Comparison of ENCODE assay signal across 8 cellular contexts in the genomic region with DNA sequence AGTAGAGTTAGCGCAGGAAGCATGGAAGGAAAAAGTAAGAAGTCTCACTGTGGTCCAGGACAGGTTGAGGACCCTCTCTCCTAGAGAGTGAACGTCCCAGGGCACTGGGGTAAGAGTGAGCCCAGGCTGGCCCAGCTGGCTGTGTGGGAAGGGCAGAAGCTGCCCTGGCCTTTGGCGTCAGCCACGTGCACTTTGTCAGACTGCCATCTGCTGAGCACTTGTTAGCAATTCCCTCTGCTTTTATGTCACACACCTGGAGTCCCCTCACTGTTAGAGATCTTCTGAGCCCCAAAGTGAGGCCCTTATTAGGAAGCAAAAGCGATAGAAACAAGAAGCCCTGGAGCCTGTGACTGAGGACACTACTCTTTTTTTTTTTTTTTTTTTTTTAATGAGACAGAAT.
DNase-seq lines count a peak whose midpoint lies in the region; ATAC-seq, FAIRE-seq and TF ChIP-seq lines count a peak whose summit lies in the region.
"Had no signal": no experiment of that assay in that cellular context is flagged by ENCODE, and none has a peak within 500 bp of the region (broad histone marks: within the 10 kb centered on the region; RNA-seq: fewer than 3 reads in every experiment).

No MANE protein-coding gene starts in this region.

- no peaks in the 10 kb centered on the region for H3K36me3 Mint-ChIP-seq in WTC11

- H3K9me3 ChIP-seq in mucosa of descending colon, result no peaks in the 10 kb centered on the region

- no peak overlapping the region for H3K27ac Mint-ChIP-seq in WTC11

- CTCF ChIA-PET in WTC11 (lab: Charles Lee), result interaction anchor here (0.6 to 1.0 kb wide), 5 partner anchors 9 to 224 kb away, joined by 3 to 4 read pairs (median 3); no protein-coding TSS in a partner anchor

- DNase-seq in GM12891 (ENCODE audit: insufficient read length, low spot score) (no peak), NAMALWA (ENCODE audit: low spot score) (peak; percentile 23), WTC11 (ENCODE audit: low spot score) (peak; percentile 41), mucosa of descending colon (peak; percentile 72 to 74 (median 72))
- DNase-seq in central memory CD4-positive, alpha-beta T cell, result no peak
- DNase-seq in activated effector memory CD4-positive, alpha-beta T cell treated with Interleukin-2 at 50 U/mL for 16 hours, result no peak
- DNase-seq: stimulated activated CD4-positive, alpha-beta T cell treated with anti-CD3 and anti-CD28 coated beads, Interleukin-4, amount 100 ng/mL, for 1 hour had no signal

- no peaks in the 10 kb centered on the region for H3K27me3 Mint-ChIP-seq in WTC11 (ENCODE audit: low read depth)

- peaks cover 9% of the 10 kb centered on the region for H3K4me1 ChIP-seq in mucosa of descending colon (ENCODE audit: low read depth)

- H3K4me3 ChIP-seq in mucosa of descending colon, result no peak overlapping the region

- POLR2A ChIA-PET in WTC11 (lab: Charles Lee), result no interaction called here

- H3K36me3 ChIP-seq in mucosa of descending colon (ENCODE audit: low read depth), result no peaks in the 10 kb centered on the region

- ATAC-seq in WTC11, result peak; percentile 94
- ATAC-seq in mucosa of descending colon, result peak; percentile 81
- ATAC-seq in GM21423 (IDR thresholded peaks at IDR 0.05; ENCODE audit: unreplicated experiment), result no peak

- no peaks in the 10 kb centered on the region for H3K9me3 Mint-ChIP-seq in WTC11

- H3K4me3 Mint-ChIP-seq in WTC11, result no peak overlapping the region

- intact Hi-C loops in mucosa of descending colon (cut with DNase I, micrococcal nuclease), result no loop called here

- FAIRE-seq in GM12891 (lab: Jason Lieb, UNC), result peak; percentile 89

- peaks cover 12% of the 10 kb centered on the region for H3K4me1 Mint-ChIP-seq in WTC11

- TF ChIP-seq POLR2A in GM12891 (IDR thresholded peaks at IDR 0.05; ENCODE audit: low read depth, low read length), result no peak

- TF ChIP-seq CTCF in WTC11 (IDR thresholded peaks at IDR 0.05), result no peak
- no peak for TF ChIP-seq CTCF in mucosa of descending colon (IDR thresholded peaks at IDR 0.05)

TF ChIP-seq in GM12891, 5 proteins besides CTCF, POLR2A, EP300 and RAD21:
- TF ChIP-seq SPI1 (IDR thresholded peaks at IDR 0.05; ENCODE audit: low read depth, low read length) (no peak), TAF1 (IDR thresholded peaks at IDR 0.05; ENCODE audit: low read depth, low read length) (no peak), POU2F2 (IDR thresholded peaks at IDR 0.05; ENCODE audit: low read depth, low read length) (no peak), PAX5 (IDR thresholded peaks at IDR 0.05; ENCODE audit: insufficient read depth, low read length, severe bottlenecking) (no peak), POLR2AphosphoS5 (IDR thresholded peaks at IDR 0.05; ENCODE audit: low read depth, low read length) (no peak)

TF ChIP-seq in WTC11, 78 proteins besides CTCF, POLR2A, EP300 and RAD21:
- TF ChIP-seq, protein P1, sequence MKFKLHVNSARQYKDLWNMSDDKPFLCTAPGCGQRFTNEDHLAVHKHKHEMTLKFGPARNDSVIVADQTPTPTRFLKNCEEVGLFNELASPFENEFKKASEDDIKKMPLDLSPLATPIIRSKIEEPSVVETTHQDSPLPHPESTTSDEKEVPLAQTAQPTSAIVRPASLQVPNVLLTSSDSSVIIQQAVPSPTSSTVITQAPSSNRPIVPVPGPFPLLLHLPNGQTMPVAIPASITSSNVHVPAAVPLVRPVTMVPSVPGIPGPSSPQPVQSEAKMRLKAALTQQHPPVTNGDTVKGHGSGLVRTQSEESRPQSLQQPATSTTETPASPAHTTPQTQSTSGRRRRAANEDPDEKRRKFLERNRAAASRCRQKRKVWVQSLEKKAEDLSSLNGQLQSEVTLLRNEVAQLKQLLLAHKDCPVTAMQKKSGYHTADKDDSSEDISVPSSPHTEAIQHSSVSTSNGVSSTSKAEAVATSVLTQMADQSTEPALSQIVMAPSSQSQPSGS (CRISPR knock-in tag; IDR thresholded peaks at IDR 0.05; ENCODE audit: borderline replicate concordance, low read depth), result no peak
- TF ChIP-seq, protein P2, sequence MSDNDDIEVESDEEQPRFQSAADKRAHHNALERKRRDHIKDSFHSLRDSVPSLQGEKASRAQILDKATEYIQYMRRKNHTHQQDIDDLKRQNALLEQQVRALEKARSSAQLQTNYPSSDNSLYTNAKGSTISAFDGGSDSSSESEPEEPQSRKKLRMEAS (CRISPR knock-in tag; IDR thresholded peaks at IDR 0.05), result peak; percentile 31; the same call in 1 of the 2 replicates
- TF ChIP-seq, protein P3, sequence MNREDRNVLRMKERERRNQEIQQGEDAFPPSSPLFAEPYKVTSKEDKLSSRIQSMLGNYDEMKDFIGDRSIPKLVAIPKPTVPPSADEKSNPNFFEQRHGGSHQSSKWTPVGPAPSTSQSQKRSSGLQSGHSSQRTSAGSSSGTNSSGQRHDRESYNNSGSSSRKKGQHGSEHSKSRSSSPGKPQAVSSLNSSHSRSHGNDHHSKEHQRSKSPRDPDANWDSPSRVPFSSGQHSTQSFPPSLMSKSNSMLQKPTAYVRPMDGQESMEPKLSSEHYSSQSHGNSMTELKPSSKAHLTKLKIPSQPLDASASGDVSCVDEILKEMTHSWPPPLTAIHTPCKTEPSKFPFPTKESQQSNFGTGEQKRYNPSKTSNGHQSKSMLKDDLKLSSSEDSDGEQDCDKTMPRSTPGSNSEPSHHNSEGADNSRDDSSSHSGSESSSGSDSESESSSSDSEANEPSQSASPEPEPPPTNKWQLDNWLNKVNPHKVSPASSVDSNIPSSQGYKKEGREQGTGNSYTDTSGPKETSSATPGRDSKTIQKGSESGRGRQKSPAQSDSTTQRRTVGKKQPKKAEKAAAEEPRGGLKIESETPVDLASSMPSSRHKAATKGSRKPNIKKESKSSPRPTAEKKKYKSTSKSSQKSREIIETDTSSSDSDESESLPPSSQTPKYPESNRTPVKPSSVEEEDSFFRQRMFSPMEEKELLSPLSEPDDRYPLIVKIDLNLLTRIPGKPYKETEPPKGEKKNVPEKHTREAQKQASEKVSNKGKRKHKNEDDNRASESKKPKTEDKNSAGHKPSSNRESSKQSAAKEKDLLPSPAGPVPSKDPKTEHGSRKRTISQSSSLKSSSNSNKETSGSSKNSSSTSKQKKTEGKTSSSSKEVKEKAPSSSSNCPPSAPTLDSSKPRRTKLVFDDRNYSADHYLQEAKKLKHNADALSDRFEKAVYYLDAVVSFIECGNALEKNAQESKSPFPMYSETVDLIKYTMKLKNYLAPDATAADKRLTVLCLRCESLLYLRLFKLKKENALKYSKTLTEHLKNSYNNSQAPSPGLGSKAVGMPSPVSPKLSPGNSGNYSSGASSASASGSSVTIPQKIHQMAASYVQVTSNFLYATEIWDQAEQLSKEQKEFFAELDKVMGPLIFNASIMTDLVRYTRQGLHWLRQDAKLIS (CRISPR knock-in tag; IDR thresholded peaks at IDR 0.05; ENCODE audit: borderline replicate concordance), result no peak
- TF ChIP-seq ZNF219 (CRISPR knock-in tag; IDR thresholded peaks at IDR 0.05; ENCODE audit: borderline replicate concordance) (no peak), ZNF121 (CRISPR knock-in tag; IDR thresholded peaks at IDR 0.05) (peak; percentile 83)
- TF ChIP-seq, protein P4, sequence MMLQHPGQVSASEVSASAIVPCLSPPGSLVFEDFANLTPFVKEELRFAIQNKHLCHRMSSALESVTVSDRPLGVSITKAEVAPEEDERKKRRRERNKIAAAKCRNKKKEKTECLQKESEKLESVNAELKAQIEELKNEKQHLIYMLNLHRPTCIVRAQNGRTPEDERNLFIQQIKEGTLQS (CRISPR knock-in tag; conservative IDR thresholded peaks at IDR 0.05), result no peak

Comparison
In these comparisons a context has a peak if more than half of its experiments do, and no peak if none do; other contexts are left out.
1. DNase-seq: peak in NAMALWA (single experiment), WTC11 (single experiment) and mucosa of descending colon (3 of 3); none in GM12891 (single experiment), central memory CD4-positive, alpha-beta T cell (single experiment) and activated effector memory CD4-positive, alpha-beta T cell treated with Interleukin-2 at 50 U/mL for 16 hours (single experiment).